Comparison of ENCODE assay signal across 17 cellular contexts in the genomic region with DNA sequence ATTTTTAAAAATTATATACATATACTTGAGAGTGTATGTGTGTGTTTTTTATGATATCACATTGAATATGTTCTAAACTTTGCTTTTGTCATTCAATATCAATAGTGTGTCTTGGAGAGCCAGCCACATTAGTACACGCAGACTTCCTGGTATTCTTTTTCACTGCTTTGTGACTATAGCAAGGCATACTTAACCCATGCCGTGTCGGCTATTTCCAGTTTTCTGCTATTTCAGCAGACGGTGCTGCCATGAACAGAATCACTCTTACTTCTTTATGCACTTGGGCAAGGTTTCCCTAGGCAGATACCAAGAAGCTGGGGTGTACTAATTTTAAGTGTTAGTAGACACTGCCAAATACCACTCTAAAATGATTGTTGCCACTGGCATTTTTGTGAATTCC.
DNase-seq lines count a peak whose midpoint lies in the region; ATAC-seq and TF ChIP-seq lines count a peak whose summit lies in the region.
"Had no signal": no experiment of that assay in that cellular context is flagged by ENCODE, and none has a peak within 500 bp of the region (broad histone marks: within the 10 kb centered on the region; RNA-seq: fewer than 3 reads in every experiment).

No MANE protein-coding gene starts in this region.

- H3K9me1 ChIP-seq in IMR-90 (ENCODE audit: insufficient read depth, low read length): peaks cover 16% of the 10 kb centered on the region

- DNase-seq in IMR-90 (peak; percentile 43), ascending aorta (ENCODE audit: low spot score in 2 of 2) (no peak), lung microvascular endothelial cell (ENCODE audit: low read depth in 2 of 2) (peak; percentile 21 to 55), thoracic aorta (ENCODE audit: low spot score) (no peak), SK-N-SH (no peak), trophoblast cell (no peak), GM13976 (ENCODE audit: low spot score) (no peak)
- DNase-seq: C1 segment of cervical spinal cord; Calu3; CD4-positive, alpha-beta memory T cell; COR-L47; DMS53; DMS79 treated with DMSO at 0.1 percent for 48 hours; GF-D8; GOT3; HFFc6 had no signal

- no peaks in the 10 kb centered on the region for H3K9me2 ChIP-seq in SK-N-SH

- CTCF ChIA-PET in IMR-90 (lab: Yijun Ruan, JAX): no interaction called here
- CTCF ChIA-PET in SK-N-SH (lab: Yijun Ruan, JAX): interaction anchor here (1.2 to 2.1 kb wide), 3 partner anchors 134 to 150 kb away, joined by 4 to 6 read pairs (median 4); a partner anchor contains a TSS

- WGBS in IMR-90 (ENCODE audit: extremely low coverage in 2 of 2, insufficient read length in 1 of 2), 2 experiments: no CpG with 5 or more reads among the region's 4 CpGs
- WGBS in SK-N-SH (ENCODE audit: low lambda C conversion rate): over 99% methylated on average over 4 of the region's 4 CpGs
- WGBS in trophoblast cell (ENCODE audit: extremely low coverage, insufficient coverage, insufficient read length): no CpG with 5 or more reads among the region's 4 CpGs

- no peak overlapping the region; the same call in 1 of the 2 replicates for H4K5ac ChIP-seq in IMR-90 (ENCODE audit: low read depth, low read length)

- H2BK15ac ChIP-seq in IMR-90 (ENCODE audit: low read depth, low read length): no peak overlapping the region

- H4K8ac ChIP-seq in IMR-90 (ENCODE audit: low read depth in 2 of 2, low read length in 2 of 2) (no peak overlapping the region; a peak in 1 of 4 replicates), trophoblast cell (ENCODE audit: low read depth, low read length) (no peak overlapping the region)

- H2BK12ac ChIP-seq in trophoblast cell (ENCODE audit: low read length): no peak overlapping the region

- H3K79me1 ChIP-seq in IMR-90 (ENCODE audit: low read depth in 1 of 2, low read length in 2 of 2) (no peaks in the 10 kb centered on the region; a peak in 1 of 4 replicates), trophoblast cell (ENCODE audit: low read length) (no peaks in the 10 kb centered on the region)

- H3K4me3 ChIP-seq in IMR-90 (ENCODE audit: insufficient read depth, low read depth, low read length) (no peak overlapping the region), ascending aorta (no peak overlapping the region), thoracic aorta (no peak overlapping the region), SK-N-SH (ENCODE audit: low read depth in 2 of 2, low read length in 1 of 2) (no peak overlapping the region), trophoblast cell (ENCODE audit: low read depth, low read length) (no peak overlapping the region)
- H3K4me3 ChIP-seq: HAP-1 had no signal

- H4K20me1 ChIP-seq in IMR-90 (ENCODE audit: insufficient read depth, low read length) (no peaks in the 10 kb centered on the region), SK-N-SH (ENCODE audit: insufficient read depth) (no peaks in the 10 kb centered on the region)

- no peak overlapping the region for H3K27ac ChIP-seq in IMR-90 (ENCODE audit: insufficient read depth, low read length)
- peak overlapping the region; percentile 37 to 73 for H3K27ac ChIP-seq in ascending aorta
- H3K27ac ChIP-seq in thoracic aorta: peak overlapping the region; percentile 33 to 36
- H3K27ac ChIP-seq in SK-N-SH (ENCODE audit: low read depth in 2 of 2, low read length in 1 of 2): no peak overlapping the region
- no peak overlapping the region for H3K27ac ChIP-seq in trophoblast cell (ENCODE audit: low read depth, low read length)

- no peak overlapping the region for H3K56ac ChIP-seq in IMR-90 (ENCODE audit: extremely low read depth, insufficient read depth, low read length)

- no peak overlapping the region for H3K9ac ChIP-seq in IMR-90 (ENCODE audit: low read depth, low read length)
- no peak overlapping the region for H3K9ac ChIP-seq in SK-N-SH
- H3K9ac ChIP-seq in trophoblast cell (ENCODE audit: low read length): no peak overlapping the region

- H2AK5ac ChIP-seq in IMR-90 (ENCODE audit: low read depth, low read length): peak overlapping the region; percentile 24; the same call in 1 of the 2 replicates
- H2AK5ac ChIP-seq in trophoblast cell (ENCODE audit: low read length): no peak overlapping the region

- H3K23ac ChIP-seq in IMR-90 (ENCODE audit: low read depth, low read length): 0 out of 2 replicates have a peak overlapping the region, but pooled peaks have one; percentile 33
- H3K23ac ChIP-seq in trophoblast cell (ENCODE audit: low read length): no peak overlapping the region

- H2AK9ac ChIP-seq in IMR-90 (replicated peaks; ENCODE audit: low read depth, low read length, poor library complexity): no peak overlapping the region

- H3K4ac ChIP-seq in IMR-90 (ENCODE audit: low read depth, low read length): 0 out of 2 replicates have a peak overlapping the region, but pooled peaks have one; percentile 9
- H3K4ac ChIP-seq in trophoblast cell (ENCODE audit: low read depth, low read length): no peak overlapping the region

- TF ChIP-seq CTCF in IMR-90 (conservative IDR thresholded peaks at IDR 0.05; ENCODE audit: low read depth, low read length): no peak
- no peak for TF ChIP-seq CTCF in ascending aorta (IDR thresholded peaks at IDR 0.05)
- TF ChIP-seq CTCF in thoracic aorta (IDR thresholded peaks at IDR 0.05): no peak
- no peak for TF ChIP-seq CTCF in SK-N-SH (IDR thresholded peaks at IDR 0.05)
- no peak for TF ChIP-seq CTCF in GM13976 (IDR thresholded peaks at IDR 0.05; ENCODE audit: borderline replicate concordance, control extremely low read depth, extremely low read depth, insufficient read depth, missing control alignments)

- no peak for TF ChIP-seq EP300 in SK-N-SH (IDR thresholded peaks at IDR 0.05; ENCODE audit: borderline replicate concordance in 1 of 2, low read depth in 1 of 2, low read length in 1 of 2)

- ATAC-seq in IMR-90 (ENCODE audit: low read depth): 0 out of 2 replicates have a peak, but pooled peaks have one; percentile 19
- ATAC-seq in thoracic aorta (ENCODE audit: insufficient number of reproducible peaks, low FRiP score, low read depth): peak; percentile 46

- H3K4me1 ChIP-seq in IMR-90 (ENCODE audit: control insufficient read depth, insufficient read depth, low read length): peaks cover 8% of the 10 kb centered on the region
- peaks cover 0 to 14% of the 10 kb centered on the region in 2 donors for H3K4me1 ChIP-seq in ascending aorta
- peaks cover 12 to 50% of the 10 kb centered on the region in 2 donors for H3K4me1 ChIP-seq in thoracic aorta (ENCODE audit: control insufficient read depth in 1 of 2, low read depth in 2 of 2)
- H3K4me1 ChIP-seq in SK-N-SH (ENCODE audit: control insufficient read depth in 1 of 2, insufficient read depth in 2 of 2, low read depth in 1 of 2, low read length in 1 of 2): peaks cover 8 to 10% of the 10 kb centered on the region in 2 experiments; a peak in 2 of 4 replicates
- peaks cover 2% of the 10 kb centered on the region in 2 experiments for H3K4me1 ChIP-seq in trophoblast cell (ENCODE audit: control insufficient read depth in 1 of 2, insufficient read depth in 2 of 2, low read length in 2 of 2)

- H3K14ac ChIP-seq in IMR-90 (replicated peaks; ENCODE audit: low read depth, low read length): no peak overlapping the region
- H3K14ac ChIP-seq in trophoblast cell (ENCODE audit: low read length): no peak overlapping the region

- peaks cover 23% of the 10 kb centered on the region for H3F3A ChIP-seq in SK-N-SH (replicated peaks; ENCODE audit: insufficient read depth)

- in situ Hi-C loops in IMR-90 (cut with MboI; ENCODE audit: low sequenced_read_pairs): no loop called here
- in situ Hi-C loops in GM13976 (cut with MboI; ENCODE audit: low sequenced_read_pairs, unreplicated experiment): no loop called here

- H3K18ac ChIP-seq in IMR-90 (ENCODE audit: low read depth, low read length): no peak overlapping the region
- no peak overlapping the region for H3K18ac ChIP-seq in trophoblast cell (ENCODE audit: low read length)

- no TSS peak for BruUV-seq in IMR-90 (replicated peaks; lab: Mats Ljungman, UMichigan)

- H3K36me3 ChIP-seq in IMR-90 (ENCODE audit: control insufficient read depth, insufficient read depth, low read length) (peaks cover 22% of the 10 kb centered on the region), ascending aorta (peaks cover 8 to 10% of the 10 kb centered on the region in 2 donors), thoracic aorta (peaks cover 5% of the 10 kb centered on the region), SK-N-SH (replicated peaks in 1 of 2; ENCODE audit: control insufficient read depth in 1 of 2, insufficient read depth in 2 of 2, low read length in 1 of 2) (peaks cover 14 to 22% of the 10 kb centered on the region in 2 experiments), trophoblast cell (ENCODE audit: control insufficient read depth in 1 of 2, insufficient read depth in 2 of 2, low read length in 2 of 2) (peaks cover 10 to 16% of the 10 kb centered on the region in 2 experiments)
- H3K36me3 ChIP-seq: HAP-1 had no signal

- POLR2A ChIA-PET in IMR-90 (lab: Charles Lee; ENCODE audit: unreplicated experiment): no interaction called here
- POLR2A ChIA-PET in SK-N-SH (lab: Yijun Ruan, JAX): no interaction called here

- H2AFZ ChIP-seq in IMR-90 (replicated peaks; ENCODE audit: low read length, poor library complexity) (no peak overlapping the region), SK-N-SH (ENCODE audit: low read depth) (no peak overlapping the region), trophoblast cell (ENCODE audit: insufficient read depth, low read length, poor library complexity) (no peak overlapping the region)

- H3K9me3 ChIP-seq in IMR-90 (ENCODE audit: control insufficient read depth, insufficient read depth, low read length) (no peaks in the 10 kb centered on the region), ascending aorta (no peaks in the 10 kb centered on the region), thoracic aorta (no peaks in the 10 kb centered on the region), SK-N-SH (no peaks in the 10 kb centered on the region), trophoblast cell (ENCODE audit: insufficient read depth, low read depth, low read length) (no peaks in the 10 kb centered on the region)
- H3K9me3 ChIP-seq: HAP-1 had no signal

- no peak overlapping the region; the same call in 1 of the 2 replicates for H2BK120ac ChIP-seq in IMR-90 (ENCODE audit: low read depth, low read length)
- no peak overlapping the region for H2BK120ac ChIP-seq in trophoblast cell (ENCODE audit: insufficient read depth, low read length, poor library complexity)

- TF ChIP-seq POLR2A in IMR-90 (IDR thresholded peaks at IDR 0.05; ENCODE audit: low read depth, low read length): no peak

- H2BK5ac ChIP-seq in IMR-90 (ENCODE audit: low read depth, low read length, poor library complexity, severe bottlenecking): no peak overlapping the region
- H2BK5ac ChIP-seq in trophoblast cell (ENCODE audit: low read depth, low read length, poor library complexity): no peak overlapping the region

- dilution Hi-C loops in IMR-90 (cut with HindIII; ENCODE audit: low sequenced_read_pairs, unreplicated experiment): no loop called here

- H2BK20ac ChIP-seq in IMR-90 (ENCODE audit: low read depth, low read length): peak overlapping the region; percentile 33; the same call in 1 of the 2 replicates

- H3K4me2 ChIP-seq in IMR-90 (ENCODE audit: low read depth, low read length) (no peak overlapping the region; the same call in 1 of the 2 replicates), SK-N-SH (no peak overlapping the region), trophoblast cell (ENCODE audit: low read length) (no peak overlapping the region)

- H4K91ac ChIP-seq in IMR-90 (ENCODE audit: insufficient read depth, low read depth, low read length) (no peak overlapping the region), trophoblast cell (ENCODE audit: low read depth, low read length) (no peak overlapping the region)

- TF ChIP-seq RAD21 in IMR-90 (IDR thresholded peaks at IDR 0.05; ENCODE audit: low read length) (no peak), SK-N-SH (IDR thresholded peaks at IDR 0.05; ENCODE audit: low read length) (no peak)

- intact Hi-C loops in IMR-90 (cut with micrococcal nuclease) (no loop called here), ascending aorta (cut with DNase I) (no loop called here)

- no peak overlapping the region for H4K12ac ChIP-seq in trophoblast cell (ENCODE audit: low read depth, low read length)

- no peaks in the 10 kb centered on the region for H3K27me3 ChIP-seq in IMR-90 (ENCODE audit: control insufficient read depth, insufficient read depth, low read length)
- no peaks in the 10 kb centered on the region for H3K27me3 ChIP-seq in ascending aorta
- H3K27me3 ChIP-seq in thoracic aorta (replicated peaks; ENCODE audit: insufficient read depth): no peaks in the 10 kb centered on the region
- H3K27me3 ChIP-seq in SK-N-SH (ENCODE audit: insufficient read depth): no peaks in the 10 kb centered on the region
- no peaks in the 10 kb centered on the region for H3K27me3 ChIP-seq in trophoblast cell (ENCODE audit: insufficient read depth, low read length)

- H3K79me2 ChIP-seq in SK-N-SH (ENCODE audit: insufficient read depth) (no peaks in the 10 kb centered on the region), trophoblast cell (ENCODE audit: control insufficient read depth, insufficient read depth, low read length, poor library complexity) (no peaks in the 10 kb centered on the region)

Comparison
In these comparisons a context has a peak if more than half of its experiments do, and no peak if none do; other contexts are left out.
1. DNase-seq: peak in IMR-90 (single experiment) and lung microvascular endothelial cell (2 of 2); none in ascending aorta (0 of 2), thoracic aorta (single experiment), SK-N-SH (single experiment), trophoblast cell (0 of 2) and GM13976 (single experiment).
2. H3K27ac ChIP-seq: peak in ascending aorta (2 of 2) and thoracic aorta (2 of 2); none in IMR-90 (single experiment), SK-N-SH (0 of 2) and trophoblast cell (single experiment).